ENCODE assay signal across 1 cellular context in the genomic region with DNA sequence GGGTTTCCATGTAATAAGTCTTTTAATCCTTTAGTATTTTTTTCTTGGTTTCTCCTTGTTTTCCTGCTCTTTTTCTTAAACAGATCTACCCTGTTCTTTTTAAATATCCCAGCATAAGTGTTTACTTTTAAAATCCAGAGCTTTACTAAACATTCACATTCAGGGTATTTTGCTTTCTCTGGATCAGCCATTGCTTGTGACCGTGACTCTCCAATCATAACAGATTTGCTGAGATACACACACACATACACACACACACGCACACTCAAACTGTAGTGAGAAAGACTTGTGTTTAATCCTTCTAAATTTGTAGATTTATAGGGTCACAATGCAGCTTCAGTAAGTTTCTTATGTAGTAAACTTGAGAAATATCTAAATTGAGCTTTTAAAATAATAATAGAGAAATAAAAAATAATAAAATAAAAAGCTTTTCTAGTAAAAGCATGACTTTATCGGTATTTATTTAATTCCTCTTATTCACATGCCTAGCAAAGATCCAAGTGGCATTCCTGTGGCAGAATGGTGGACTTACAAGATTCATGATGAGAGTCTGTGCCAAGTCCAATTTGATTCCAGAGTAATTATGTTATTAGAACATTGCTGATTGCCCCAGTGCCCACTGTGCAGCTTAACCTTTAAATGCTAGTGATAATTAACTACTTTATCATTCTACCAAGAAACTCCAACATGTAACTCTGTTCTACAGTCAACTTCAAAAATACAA.
TF ChIP-seq lines count a peak whose summit lies in the region.

No MANE protein-coding gene starts in this region.

TF ChIP-seq in SK-N-SH, 30 proteins besides CTCF, POLR2A, EP300 and RAD21 (continued from another document):
- TF ChIP-seq, protein P1, sequence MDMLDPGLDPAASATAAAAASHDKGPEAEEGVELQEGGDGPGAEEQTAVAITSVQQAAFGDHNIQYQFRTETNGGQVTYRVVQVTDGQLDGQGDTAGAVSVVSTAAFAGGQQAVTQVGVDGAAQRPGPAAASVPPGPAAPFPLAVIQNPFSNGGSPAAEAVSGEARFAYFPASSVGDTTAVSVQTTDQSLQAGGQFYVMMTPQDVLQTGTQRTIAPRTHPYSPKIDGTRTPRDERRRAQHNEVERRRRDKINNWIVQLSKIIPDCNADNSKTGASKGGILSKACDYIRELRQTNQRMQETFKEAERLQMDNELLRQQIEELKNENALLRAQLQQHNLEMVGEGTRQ (IDR thresholded peaks at IDR 0.05; ENCODE audit: borderline replicate concordance, low read depth, low read length): no peak
- TF ChIP-seq, protein P2, sequence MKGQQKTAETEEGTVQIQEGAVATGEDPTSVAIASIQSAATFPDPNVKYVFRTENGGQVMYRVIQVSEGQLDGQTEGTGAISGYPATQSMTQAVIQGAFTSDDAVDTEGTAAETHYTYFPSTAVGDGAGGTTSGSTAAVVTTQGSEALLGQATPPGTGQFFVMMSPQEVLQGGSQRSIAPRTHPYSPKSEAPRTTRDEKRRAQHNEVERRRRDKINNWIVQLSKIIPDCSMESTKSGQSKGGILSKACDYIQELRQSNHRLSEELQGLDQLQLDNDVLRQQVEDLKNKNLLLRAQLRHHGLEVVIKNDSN (IDR thresholded peaks at IDR 0.05; ENCODE audit: borderline replicate concordance, low read depth): no peak
